ENCODE assay signal across 8 cellular contexts in the genomic region with DNA sequence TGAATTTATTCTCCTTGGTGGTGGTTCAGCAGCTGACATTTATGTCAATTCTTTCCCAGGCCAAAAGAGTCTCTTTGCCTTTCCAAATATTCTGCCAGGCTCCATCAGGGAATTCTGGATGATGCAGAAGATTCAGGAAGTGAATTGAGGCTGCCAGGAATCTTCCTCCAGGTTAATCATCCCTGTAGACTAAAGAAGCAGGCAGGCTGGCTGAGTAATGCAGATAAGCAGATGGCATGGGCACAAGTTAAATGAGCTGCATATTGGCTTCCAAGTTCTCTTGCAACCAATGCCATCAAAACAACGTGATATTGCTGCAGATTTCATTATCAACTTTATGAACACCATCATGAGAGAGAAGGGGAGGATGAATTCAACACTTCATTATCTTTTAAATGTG.
"Had no signal": no experiment of that assay in that cellular context is flagged by ENCODE, and none has a peak within 500 bp of the region (broad histone marks: within the 10 kb centered on the region; RNA-seq: fewer than 3 reads in every experiment).

No MANE protein-coding gene starts in this region.

- ATAC-seq: HCT116, K562 had no signal

- DNase-seq: GM23248, GOT3, H7, HFFc6, IMR-90, KG1 had no signal
